In genomic region chr17:17387461-17388362, GRCh38 we compare ENCODE assay signal across 9 cellular contexts.
DNase-seq lines count a peak whose midpoint lies in the region; ATAC-seq, FAIRE-seq and TF ChIP-seq lines count a peak whose summit lies in the region.
"Had no signal": no experiment of that assay in that cellular context is flagged by ENCODE, and none has a peak within 500 bp of the region (broad histone marks: within the 10 kb centered on the region; RNA-seq: fewer than 3 reads in every experiment).

No MANE protein-coding gene starts in this region.

- FAIRE-seq in GM19239 (lab: Jason Lieb, UNC) = no peak

- peaks cover 0 to 22% (median 7%) of the 10 kb centered on the region in 6 donors for H3K4me1 ChIP-seq in spleen

- ATAC-seq in HG03571 (IDR thresholded peaks at IDR 0.05; ENCODE audit: unreplicated experiment) (no peak), HG03354 (IDR thresholded peaks at IDR 0.05; ENCODE audit: poor library complexity, severe bottlenecking, unreplicated experiment) (no peak)

- no peak overlapping the region for H3K4me3 ChIP-seq in spleen

- intact Hi-C loops in spleen (cut with DNase I; ENCODE audit: low total_unique reads) = no loop called here

- DNase-seq in 8988T (peak; percentile 73), HK-2 (ENCODE audit: unreplicated experiment) (peak; percentile 20), SHP77 (lab: John Stamatoyannopoulos, UW) (peak; percentile 95 to 98), iPS DF 4.7 (ENCODE audit: extremely low read depth, low spot score) (peak; percentile 5), spleen (no peak), GM19239 (ENCODE audit: insufficient read length, low spot score) (no peak)
- DNase-seq: activated B cell treated with CpG ODN at 0.5 μM for 24 hours had no signal

- no peak for TF ChIP-seq POLR2A in spleen (IDR thresholded peaks at IDR 0.05)

- TF ChIP-seq CTCF in spleen (IDR thresholded peaks at IDR 0.05 in 8 of 11, conservative IDR thresholded peaks at IDR 0.05 in 3 of 11) = peak in 3 of 11 experiments; percentile 10 to 16 (median 12)

- no peaks in the 10 kb centered on the region for H3K9me3 ChIP-seq in spleen

- H3K27me3 ChIP-seq in spleen (replicated peaks in 1 of 7) = peaks cover 0 to 8% (median 0%) of the 10 kb centered on the region in 7 donors

- H3K27ac ChIP-seq in spleen = peak overlapping the region in 3 of 8 donors; percentile 60 to 66 (median 61)

- no peaks in the 10 kb centered on the region for H3K36me3 ChIP-seq in spleen

- WGBS in spleen, 5 donors = 63 to 78% (median 71%) methylated on average over 14 to 15 of the region's 15 CpGs

Comparison
In these comparisons a context has a peak if more than half of its experiments do, and no peak if none do; other contexts are left out.
1. DNase-seq: peak in 8988T (single experiment), HK-2 (single experiment), SHP77 (2 of 2) and iPS DF 4.7 (single experiment); none in spleen (single experiment) and GM19239 (single experiment).